ENCODE assay signal across 14 cellular contexts in genomic region chr9:72597606-72598005, GRCh38.
DNase-seq lines count a peak whose midpoint lies in the region; ATAC-seq and TF ChIP-seq lines count a peak whose summit lies in the region.
"Had no signal": no experiment of that assay in that cellular context is flagged by ENCODE, and none has a peak within 500 bp of the region (broad histone marks: within the 10 kb centered on the region; RNA-seq: fewer than 3 reads in every experiment).

No MANE protein-coding gene starts in this region.

- no peak for TF ChIP-seq EP300 in SK-N-SH (IDR thresholded peaks at IDR 0.05; ENCODE audit: borderline replicate concordance in 1 of 2, low read depth in 1 of 2, low read length in 1 of 2)

- no peaks in the 10 kb centered on the region for H3F3A ChIP-seq in SK-N-SH (replicated peaks; ENCODE audit: insufficient read depth)

- H3K27ac ChIP-seq in SK-N-SH (ENCODE audit: low read depth in 2 of 2, low read length in 1 of 2) (no peak overlapping the region), SK-N-MC (peak overlapping the region; percentile 28; the same call in 1 of the 2 replicates), WERI-Rb-1 (no peak overlapping the region)
- H3K27ac ChIP-seq: 22Rv1, BLaER1 had no signal

- TF ChIP-seq CTCF in SK-N-SH (IDR thresholded peaks at IDR 0.05) (no peak), mesothelial cell of epicardium (IDR thresholded peaks at IDR 0.05; ENCODE audit: unreplicated experiment) (no peak), WERI-Rb-1 (IDR thresholded peaks at IDR 0.05; ENCODE audit: low read depth, low read length) (no peak)

- no peaks in the 10 kb centered on the region for H3K4me1 ChIP-seq in SK-N-SH (ENCODE audit: control insufficient read depth in 1 of 2, insufficient read depth in 2 of 2, low read depth in 1 of 2, low read length in 1 of 2)
- H3K4me1 ChIP-seq: BLaER1 had no signal

- POLR2A ChIA-PET in SK-N-SH (lab: Yijun Ruan, JAX) = no interaction called here

- H2AFZ ChIP-seq in SK-N-SH (ENCODE audit: low read depth) = no peak overlapping the region

- peaks cover 17% of the 10 kb centered on the region for H3K4me1 Mint-ChIP-seq in mesothelial cell of epicardium

- H3K9me3 ChIP-seq in SK-N-SH = no peaks in the 10 kb centered on the region
- no peaks in the 10 kb centered on the region for H3K9me3 ChIP-seq in SK-N-MC (ENCODE audit: low read depth, low read length)
- no peaks in the 10 kb centered on the region for H3K9me3 ChIP-seq in WERI-Rb-1 (ENCODE audit: severe bottlenecking)
- H3K9me3 ChIP-seq: BLaER1, HAP-1 had no signal

- CTCF ChIA-PET in SK-N-SH (lab: Yijun Ruan, JAX) = interaction anchor here (1.9 kb wide), 2 partner anchors 306 to 317 kb away, joined by 4 to 12 read pairs; no protein-coding TSS in a partner anchor

- TF ChIP-seq RAD21 in SK-N-SH (IDR thresholded peaks at IDR 0.05; ENCODE audit: low read length) = no peak

- H4K20me1 ChIP-seq in SK-N-SH (ENCODE audit: insufficient read depth) = no peaks in the 10 kb centered on the region
- H4K20me1 ChIP-seq: BLaER1 had no signal

- H3K27me3 ChIP-seq in SK-N-SH (ENCODE audit: insufficient read depth) = peaks cover 23% of the 10 kb centered on the region; the same call in 1 of the 2 replicates
- no peaks in the 10 kb centered on the region for H3K27me3 ChIP-seq in WERI-Rb-1 (ENCODE audit: insufficient read depth, low read depth, severe bottlenecking)
- H3K27me3 ChIP-seq: BLaER1 had no signal

- H3K9me2 ChIP-seq in SK-N-SH = no peaks in the 10 kb centered on the region

- H3K27ac Mint-ChIP-seq in mesothelial cell of epicardium = peak overlapping the region; percentile 22
- H3K27ac Mint-ChIP-seq: CD14-positive monocyte had no signal

- 41% methylated on average over 3 of the region's 3 CpGs for WGBS in SK-N-SH (ENCODE audit: low lambda C conversion rate)

- H3K4me2 ChIP-seq in SK-N-SH = no peak overlapping the region
- H3K4me2 ChIP-seq: BLaER1 had no signal

- H3K4me3 ChIP-seq in SK-N-SH (ENCODE audit: low read depth in 2 of 2, low read length in 1 of 2) (no peak overlapping the region), SK-N-MC (no peak overlapping the region), WERI-Rb-1 (ENCODE audit: low read depth, low read length) (no peak overlapping the region)
- H3K4me3 ChIP-seq: BLaER1, HAP-1 had no signal

- no peaks in the 10 kb centered on the region for H3K27me3 Mint-ChIP-seq in mesothelial cell of epicardium (ENCODE audit: low read depth)

- H3K9me3 Mint-ChIP-seq in mesothelial cell of epicardium = no peaks in the 10 kb centered on the region
- H3K9me3 Mint-ChIP-seq: CD14-positive monocyte; CD4-positive, alpha-beta memory T cell had no signal

- DNase-seq in SK-N-SH = no peak
- no peak for DNase-seq in SK-N-MC (ENCODE audit: low read depth, low spot score)
- no peak for DNase-seq in mesothelial cell of epicardium (ENCODE audit: low spot score in 2 of 2, unreplicated experiment in 2 of 2)
- DNase-seq in activated CD4-positive, alpha-beta T cell treated with anti-CD3 and anti-CD28 coated beads for 1 hour = no peak
- no peak for DNase-seq in WERI-Rb-1
- DNase-seq in SKM-1 treated with dmso at 0.1 percent for 144 hours (lab: John Stamatoyannopoulos, UW; ENCODE audit: unreplicated experiment) = no peak
- DNase-seq: DMS79 treated with DMSO at 0.1 percent for 48 hours, GF-D8 had no signal

- no peaks in the 10 kb centered on the region for H3K36me3 ChIP-seq in SK-N-SH (replicated peaks in 1 of 2; ENCODE audit: control insufficient read depth in 1 of 2, insufficient read depth in 2 of 2, low read length in 1 of 2)
- H3K36me3 ChIP-seq in SK-N-MC (ENCODE audit: insufficient read depth, low read length) = no peaks in the 10 kb centered on the region
- H3K36me3 ChIP-seq in WERI-Rb-1 = no peaks in the 10 kb centered on the region
- H3K36me3 ChIP-seq: BLaER1, HAP-1 had no signal

- H3K9ac ChIP-seq in SK-N-SH = no peak overlapping the region
- H3K9ac ChIP-seq in SK-N-MC (ENCODE audit: insufficient read length) = no peak overlapping the region
- H3K9ac ChIP-seq: BLaER1 had no signal

- H3K79me2 ChIP-seq in SK-N-SH (ENCODE audit: insufficient read depth) = no peaks in the 10 kb centered on the region

- no peaks in the 10 kb centered on the region for H3K36me3 Mint-ChIP-seq in mesothelial cell of epicardium
- H3K36me3 Mint-ChIP-seq: CD14-positive monocyte; CD4-positive, alpha-beta memory T cell had no signal

- H3K4me3 Mint-ChIP-seq in mesothelial cell of epicardium = no peak overlapping the region
- H3K4me3 Mint-ChIP-seq: CD14-positive monocyte had no signal

- no peak; the same call in 2 of the 3 replicates for ATAC-seq in SK-N-SH treated with all-trans-retinoic acid at 6 μM for 48 hours

TF ChIP-seq in SK-N-SH, 30 proteins besides CTCF, POLR2A, EP300 and RAD21:
- TF ChIP-seq TCF12 (IDR thresholded peaks at IDR 0.05) (0 out of 2 replicates have a peak, but pooled peaks have one; percentile 4), SMC3 (IDR thresholded peaks at IDR 0.05; ENCODE audit: low read depth, low read length) (no peak), POLR2AphosphoS5 (IDR thresholded peaks at IDR 0.05; ENCODE audit: low read depth, low read length) (no peak), MAX (IDR thresholded peaks at IDR 0.05; ENCODE audit: low read depth) (no peak), NRF1 (IDR thresholded peaks at IDR 0.05; ENCODE audit: low read depth, low read length) (no peak)

TF ChIP-seq in SK-N-SH treated with all-trans-retinoic acid at 6 μM for 48 hours, 23 proteins besides CTCF, POLR2A, EP300 and RAD21:
- no peak for TF ChIP-seq TCF4 (CRISPR knock-in tag; IDR thresholded peaks at IDR 0.05; ENCODE audit: borderline replicate concordance)
- TF ChIP-seq CSDC2 (CRISPR knock-in tag; IDR thresholded peaks at IDR 0.05) = no peak
- no peak for TF ChIP-seq SNAI2 (CRISPR knock-in tag; IDR thresholded peaks at IDR 0.05)
- no peak for TF ChIP-seq BACH2 (CRISPR knock-in tag; IDR thresholded peaks at IDR 0.05; ENCODE audit: borderline replicate concordance)
- no peak for TF ChIP-seq ESRRG (CRISPR knock-in tag; IDR thresholded peaks at IDR 0.05)
- no peak for TF ChIP-seq TSHZ2 (CRISPR knock-in tag; IDR thresholded peaks at IDR 0.05)
- TF ChIP-seq POU6F1 (CRISPR knock-in tag; IDR thresholded peaks at IDR 0.05; ENCODE audit: borderline replicate concordance, low read depth) = no peak
- no peak for TF ChIP-seq PATZ1 (CRISPR knock-in tag; IDR thresholded peaks at IDR 0.05; ENCODE audit: borderline replicate concordance)
- TF ChIP-seq ZNF8 (CRISPR knock-in tag; IDR thresholded peaks at IDR 0.05) = no peak
- TF ChIP-seq PPARA (CRISPR knock-in tag; IDR thresholded peaks at IDR 0.05; ENCODE audit: borderline replicate concordance) = no peak
